8 cellular contexts compared by ENCODE assay signal in the genomic region with DNA sequence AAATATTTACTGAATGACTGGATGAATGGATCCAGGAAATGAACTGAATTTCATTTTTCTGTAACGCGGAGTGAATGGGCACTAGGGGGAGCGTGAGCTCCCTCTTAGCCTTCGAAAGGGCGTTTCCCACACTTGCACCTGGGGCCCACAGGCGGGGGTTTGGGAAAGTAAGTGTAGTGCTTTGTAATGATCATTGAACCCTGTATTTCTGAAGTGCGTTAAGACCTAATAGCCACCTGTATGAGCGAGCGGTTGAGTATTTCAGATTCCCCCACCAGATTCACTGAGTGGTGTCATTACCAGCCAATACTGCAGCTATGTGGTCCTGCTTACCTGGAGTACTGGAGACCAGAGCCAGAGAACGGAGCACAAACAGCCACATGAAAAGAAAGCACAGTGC. TPM values are rescaled to one million over a fixed set of nuclear protein-coding genes. Genes with fewer than 3 reads are reported as not detected.
DNase-seq lines count a peak whose midpoint lies in the region; ATAC-seq and TF ChIP-seq lines count a peak whose summit lies in the region.

No MANE protein-coding gene starts in this region.

- TF ChIP-seq CTCF in brain (conservative IDR thresholded peaks at IDR 0.05): peak; percentile 35 to 70
- TF ChIP-seq CTCF in natural killer cell (IDR thresholded peaks at IDR 0.05): peak; percentile 39

- H3K36me3 Mint-ChIP-seq in brain: no peaks in the 10 kb centered on the region
- peaks cover 10% of the 10 kb centered on the region for H3K36me3 Mint-ChIP-seq in natural killer cell

- H3K4me1 Mint-ChIP-seq in brain (peaks cover 32% of the 10 kb centered on the region), natural killer cell (peaks cover 30 to 35% of the 10 kb centered on the region in 2 donors)

- peaks cover 4% of the 10 kb centered on the region for H3K27me3 Mint-ChIP-seq in brain
- H3K27me3 Mint-ChIP-seq in natural killer cell (ENCODE audit: low read depth in 2 of 2): no peaks in the 10 kb centered on the region

- peak; percentile 28 for DNase-seq in NCI-H2227 (lab: John Stamatoyannopoulos, UW; ENCODE audit: unreplicated experiment)
- no peak for DNase-seq in NCI-H2227 treated with DMSO at 0.1 percent for 48 hours (lab: John Stamatoyannopoulos, UW)
- peak; percentile 13 for DNase-seq in HT1080 (ENCODE audit: low read depth)
- peak; percentile 70 for DNase-seq in RPMI8226
- no peak for DNase-seq in natural killer cell
- no peak for DNase-seq in OCI-M2 (lab: John Stamatoyannopoulos, UW; ENCODE audit: unreplicated experiment)
- DNase-seq in effector CD4-positive, alpha-beta T cell: no peak

- no peak overlapping the region for H3K4me3 Mint-ChIP-seq in brain
- peak overlapping the region; percentile 45 for H3K4me3 Mint-ChIP-seq in natural killer cell

- no peaks in the 10 kb centered on the region for H3K9me3 Mint-ChIP-seq in brain
- no peaks in the 10 kb centered on the region for H3K9me3 Mint-ChIP-seq in natural killer cell

- ATAC-seq in natural killer cell: peak; percentile 48 to 66 (median 53)

- H3K27ac Mint-ChIP-seq in brain: no peak overlapping the region
- H3K27ac Mint-ChIP-seq in natural killer cell: peak overlapping the region; percentile 35 to 51

- intact Hi-C loops in natural killer cell (cut with micrococcal nuclease): no loop called here

RNA-seq across cellular contexts. Expression of a gene that starts 10.5 kb away (rescaled TPM):
- total RNA-seq in HT1080 (2014; rRNA removed; shearing (Covaris generic)): 5.5 and 5.7 TPM in 2 replicates
- polyA plus RNA-seq in HT1080 (2015; cell fraction: cytosol; rRNA removed): 7.2 and 7.9 TPM in 2 replicates
- polyA plus RNA-seq in HT1080 (2015; cell fraction: nucleus; rRNA removed): 7.6 and 8.7 TPM in 2 replicates
- polyA plus RNA-seq in brain (ENCODE audit: insufficient read depth, low read depth, low replicate concordance): 8.0 TPM
- total RNA-seq in natural killer cell: 100 to 1,000 TPM in 1 of 3 donors, 10 to 100 TPM in 2; 84.1 to 143 (median 89.0) TPM

RNA-seq across cellular contexts. Expression of a gene that starts 15.8 kb away (rescaled TPM):
- total RNA-seq in HT1080 (2014; rRNA removed; shearing (Covaris generic)): 47.4 and 63.4 TPM in 2 replicates
- polyA plus RNA-seq in HT1080 (2015; cell fraction: cytosol; rRNA removed): 98.5 and 113 TPM in 2 replicates
- polyA plus RNA-seq in HT1080 (2015; cell fraction: nucleus; rRNA removed): 46.4 and 64.6 TPM in 2 replicates
- polyA plus RNA-seq in brain (ENCODE audit: insufficient read depth, low read depth, low replicate concordance): 676 TPM
- 100 to 1,000 TPM in 1 of 3 donors, 10 to 100 TPM in 2; 85.7 to 106 (median 86.8) TPM for total RNA-seq in natural killer cell

Comparison
In these comparisons a context has a peak if more than half of its experiments do, and no peak if none do; other contexts are left out.
1. DNase-seq: peak in NCI-H2227 (single experiment), HT1080 (single experiment) and RPMI8226 (single experiment); none in NCI-H2227 treated with DMSO at 0.1 percent for 48 hours (single experiment), natural killer cell (single experiment), OCI-M2 (single experiment) and effector CD4-positive, alpha-beta T cell (single experiment).
2. H3K27ac Mint-ChIP-seq: peak in natural killer cell (2 of 2); none in brain (0 of 5).
3. RNA of a gene that starts 10.5 kb away (total RNA-seq): 84.1 to 143 TPM in natural killer cell; 5.5 to 5.7 TPM in HT1080; every median in the first group is over 10 times any median in the second.